Comparison of ENCODE assay signal across 19 cellular contexts in the genomic region with DNA sequence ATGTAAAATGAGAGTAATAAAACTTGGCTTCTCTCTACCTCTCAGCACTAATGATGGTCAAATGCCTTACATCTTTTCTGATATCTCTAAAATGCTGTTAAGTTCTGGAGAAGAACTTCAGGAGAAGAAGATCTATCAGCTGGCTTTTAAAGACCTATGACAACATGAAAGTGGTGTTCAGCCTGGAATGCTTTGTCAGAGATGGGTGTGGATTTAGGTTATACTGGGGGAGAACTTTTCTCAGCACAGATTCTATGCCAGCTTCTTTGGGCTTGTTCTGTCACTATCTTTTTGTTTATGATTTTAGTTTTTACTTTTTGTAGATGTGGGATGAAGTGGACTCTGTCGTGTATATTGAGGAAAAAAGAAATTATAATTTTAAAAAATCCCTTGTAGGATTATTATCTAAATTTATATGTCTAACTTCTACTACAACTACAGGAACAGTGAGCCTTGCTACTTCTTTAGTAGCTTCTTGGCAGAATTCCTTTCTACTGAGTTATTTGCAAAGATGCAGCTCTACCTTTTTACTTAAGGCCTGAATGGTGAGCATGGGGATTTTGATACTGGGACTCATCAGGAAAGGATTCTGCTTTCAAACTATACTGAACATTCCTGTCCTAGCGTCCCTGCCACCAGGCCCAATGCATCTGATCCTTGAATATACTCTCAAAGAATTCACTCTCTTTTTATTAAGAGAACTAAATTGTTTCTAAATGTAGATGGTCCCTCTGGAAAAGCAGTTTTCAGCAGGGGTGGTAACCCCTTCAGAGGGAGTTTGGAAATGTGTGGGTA.
"Had no signal": no experiment of that assay in that cellular context is flagged by ENCODE, and none has a peak within 500 bp of the region (broad histone marks: within the 10 kb centered on the region; RNA-seq: fewer than 3 reads in every experiment).

No MANE protein-coding gene starts in this region.

- H3K27ac ChIP-seq: breast epithelium, esophagus muscularis mucosa, neural progenitor cell, parathyroid adenoma, skin epidermis, transverse colon had no signal

- H3K27me3 Mint-ChIP-seq: activated CD4-positive, alpha-beta T cell treated with anti-CD3 and anti-CD28 coated beads, Interleukin-2, amount 10 ng/mL, durations not matched to agents 7 days and 5 days; activated naive CD8-positive, alpha-beta T cell treated with anti-CD3 and anti-CD28 coated beads for 36 hours had no signal

- H3K4me1 ChIP-seq: breast epithelium, esophagus muscularis mucosa, neural progenitor cell, parathyroid adenoma, transverse colon had no signal

- H2AFZ ChIP-seq: neural progenitor cell, parathyroid adenoma had no signal

- H3K9me3 ChIP-seq: breast epithelium had no signal

- ATAC-seq: activated T-cell treated with anti-CD3 and anti-CD28 coated beads, Interleukin-2, amount 50 U/mL, for 72 hours; stimulated activated naive CD8-positive, alpha-beta T cell treated with anti-CD3 and anti-CD28 coated beads, Interleukin-15, Interleukin-2, amounts not matched to agents 100 U/mL and 50 U/mL, for 24 hours; T-cell had no signal

- H3K4me1 Mint-ChIP-seq: activated CD4-positive, alpha-beta T cell treated with anti-CD3 and anti-CD28 coated beads, Interleukin-2, amount 10 ng/mL, durations not matched to agents 7 days and 5 days; activated naive CD8-positive, alpha-beta T cell treated with anti-CD3 and anti-CD28 coated beads for 36 hours; mesothelial cell of epicardium; neural progenitor cell; T-cell had no signal

- H3K36me3 ChIP-seq: breast epithelium had no signal

- H3K4me2 ChIP-seq: neural progenitor cell had no signal

- H3K4me3 Mint-ChIP-seq: activated CD4-positive, alpha-beta T cell treated with anti-CD3 and anti-CD28 coated beads, Interleukin-2, amount 10 ng/mL, durations not matched to agents 7 days and 5 days; activated naive CD8-positive, alpha-beta T cell treated with anti-CD3 and anti-CD28 coated beads for 36 hours; activated T-cell treated with anti-CD3 and anti-CD28 coated beads, Interleukin-2, amount 50 U/mL, for 72 hours; mesothelial cell of epicardium; neural progenitor cell; T-cell had no signal

- H3K27ac Mint-ChIP-seq: activated CD4-positive, alpha-beta T cell treated with anti-CD3 and anti-CD28 coated beads, Interleukin-2, amount 10 ng/mL, durations not matched to agents 7 days and 5 days; activated naive CD8-positive, alpha-beta T cell treated with anti-CD3 and anti-CD28 coated beads for 36 hours; activated T-cell treated with anti-CD3 and anti-CD28 coated beads, Interleukin-2, amount 50 U/mL, for 72 hours; mesothelial cell of epicardium; neural progenitor cell; T-cell had no signal

- H3K9ac ChIP-seq: neural progenitor cell, parathyroid adenoma had no signal

- H3K4me3 ChIP-seq: breast epithelium, esophagus muscularis mucosa, neural progenitor cell, skin epidermis, transverse colon had no signal

- H3K27me3 ChIP-seq: breast epithelium, esophagus muscularis mucosa, neural progenitor cell, transverse colon had no signal

- DNase-seq: activated CD4-positive, alpha-beta T cell treated with anti-CD3 and anti-CD28 coated beads, Interleukin-2, amount 10 ng/mL, durations not matched to agents 7 days and 5 days; activated CD8-positive, alpha-beta memory T cell treated with anti-CD3 and anti-CD28 coated beads, Interleukin-2, amount 50 U/mL, for 48 hours; activated gamma-delta T cell; activated naive CD8-positive, alpha-beta T cell treated with anti-CD3 and anti-CD28 coated beads for 36 hours; activated T-cell treated with anti-CD3 and anti-CD28 coated beads, Interleukin-2, amount 50 U/mL, for 72 hours; anterior cingulate cortex; foreskin melanocyte; stimulated activated CD4-positive, alpha-beta T cell treated with anti-CD3 and anti-CD28 coated beads, Interleukin-4, amount 100 ng/mL, for 4 hours; stimulated activated CD8-positive, alpha-beta memory T cell treated with anti-CD3 and anti-CD28 coated beads, Interleukin-4, amount 100 ng/mL, for 48 hours; stimulated activated naive CD8-positive, alpha-beta T cell treated with anti-CD3 and anti-CD28 coated beads, Interleukin-15, Interleukin-2, amounts not matched to agents 100 U/mL and 50 U/mL, for 24 hours; T-cell; T-helper 9 cell; transverse colon had no signal

- H3K79me2 ChIP-seq: parathyroid adenoma had no signal
